In genomic region chr2:224363281-224363680, GRCh38 we compare ENCODE assay signal across 20 cellular contexts. TPM values are rescaled to one million over a fixed set of nuclear protein-coding genes. Genes with fewer than 3 reads are reported as not detected.
DNase-seq lines count a peak whose midpoint lies in the region; ATAC-seq and TF ChIP-seq lines count a peak whose summit lies in the region.
"Had no signal": no experiment of that assay in that cellular context is flagged by ENCODE, and none has a peak within 500 bp of the region (broad histone marks: within the 10 kb centered on the region; RNA-seq: fewer than 3 reads in every experiment).

No MANE protein-coding gene starts in this region.

- H3K9me3 ChIP-seq in Panc1 (ENCODE audit: control insufficient read depth, insufficient read depth, low read depth, low read length), result no peaks in the 10 kb centered on the region
- no peaks in the 10 kb centered on the region for H3K9me3 ChIP-seq in effector memory CD4-positive, alpha-beta T cell (ENCODE audit: control insufficient read depth, low read length)
- H3K9me3 ChIP-seq: HAP-1 had no signal

- DNase-seq in ELR (ENCODE audit: low read depth) (peak; percentile 5), Panc1 (ENCODE audit: low read depth, low spot score) (no peak), epithelial cell of proximal tubule (ENCODE audit: low read depth) (no peak), retinal pigment epithelial cell (ENCODE audit: low read depth) (no peak), KG1 (lab: John Stamatoyannopoulos, UW) (no peak), H4 (ENCODE audit: low spot score) (no peak), activated T-cell treated with anti-CD3 and anti-CD28 coated beads for 4 hours (no peak)
- no peak for DNase-seq in effector memory CD4-positive, alpha-beta T cell
- DNase-seq: DMS79; KBM-7; NCI-H1694 treated with DMSO at 0.1 percent for 48 hours; NCI-H2107; NCI-H510A; NCI-H748 treated with DMSO at 0.1 percent for 48 hours; NK-92 treated with Interleukin-12 subunit alpha and Interleukin-12 subunit beta, amount 100 ng/mL, for 24 hours; SHP77 had no signal

- intact Hi-C loops in Panc1 (cut with micrococcal nuclease; ENCODE audit: unreplicated experiment), result loop anchor here (10.0 kb wide), 1 partner anchor 388 kb away; no protein-coding TSS in a partner anchor

- TF ChIP-seq CTCF in Panc1 (IDR thresholded peaks at IDR 0.05), result peak; percentile 17; the same call in 1 of the 2 replicates
- TF ChIP-seq CTCF in epithelial cell of proximal tubule (conservative IDR thresholded peaks at IDR 0.05; ENCODE audit: low read depth, low read length), result peak; percentile 15
- peak; percentile 4 for TF ChIP-seq CTCF in retinal pigment epithelial cell (conservative IDR thresholded peaks at IDR 0.05; ENCODE audit: low read depth, low read length)

- H3K4me1 ChIP-seq in Panc1 (ENCODE audit: control insufficient read depth, insufficient read depth, low read length), result no peaks in the 10 kb centered on the region
- H3K4me1 ChIP-seq in effector memory CD4-positive, alpha-beta T cell (ENCODE audit: control insufficient read depth, insufficient read depth, low read length, poor library complexity, severe bottlenecking), result no peaks in the 10 kb centered on the region
- H3K4me1 ChIP-seq: HAP-1 had no signal

- ATAC-seq in Panc1, result no peak
- ATAC-seq: HepG2 had no signal

- POLR2A ChIA-PET in Panc1 (lab: Charles Lee), result no interaction called here

- H3K27me3 ChIP-seq in Panc1 (ENCODE audit: control insufficient read depth, insufficient read depth, low read length), result no peaks in the 10 kb centered on the region
- H3K27me3 ChIP-seq in effector memory CD4-positive, alpha-beta T cell (replicated peaks; ENCODE audit: control insufficient read depth, insufficient read depth, low read length, poor library complexity, severe bottlenecking), result no peaks in the 10 kb centered on the region

- no peak overlapping the region for H3K4me3 ChIP-seq in Panc1 (ENCODE audit: low read depth in 2 of 2, low read length in 2 of 2)
- H3K4me3 ChIP-seq in epithelial cell of proximal tubule (ENCODE audit: low read depth, low read length), result no peak overlapping the region
- no peak overlapping the region for H3K4me3 ChIP-seq in retinal pigment epithelial cell (ENCODE audit: low read length)
- no peak overlapping the region for H3K4me3 ChIP-seq in effector memory CD4-positive, alpha-beta T cell (ENCODE audit: insufficient read depth, low read depth, low read length, poor library complexity, severe bottlenecking)
- H3K4me3 ChIP-seq: HAP-1, SK-N-MC had no signal

- BruUV-seq in Panc1 (replicated peaks; lab: Mats Ljungman, UMichigan), result no TSS peak

- H3K36me3 ChIP-seq in Panc1 (ENCODE audit: control insufficient read depth, insufficient read depth, low read length), result no peaks in the 10 kb centered on the region
- no peaks in the 10 kb centered on the region for H3K36me3 ChIP-seq in effector memory CD4-positive, alpha-beta T cell (ENCODE audit: control insufficient read depth, insufficient read depth, low read length)
- H3K36me3 ChIP-seq: HAP-1 had no signal

- in situ Hi-C loops in Panc1 (cut with HindIII; ENCODE audit: low pct_unique_long_range_greater_than_20kb, low sequenced_read_pairs), result no loop called here

- CTCF ChIA-PET in Panc1 (lab: Charles Lee), result no interaction called here

- H3K27ac ChIP-seq in Panc1 (ENCODE audit: low read length), result no peak overlapping the region
- no peak overlapping the region for H3K27ac ChIP-seq in effector memory CD4-positive, alpha-beta T cell (ENCODE audit: insufficient read depth, low read length, poor library complexity, severe bottlenecking)
- H3K27ac ChIP-seq: SK-N-MC had no signal

RNA-seq across cellular contexts. Expression of gene FAM124B, which starts 38.6 kb away (rescaled TPM):
- total RNA-seq in Panc1 (2021; ENCODE audit: unreplicated experiment), result 0.08 TPM
- not detected for polyA plus RNA-seq in Panc1 (2012; ENCODE audit: insufficient read length)
- total RNA-seq in epithelial cell of proximal tubule, result 0.07 TPM in 1 of 2 replicates, not detected in the other
- total RNA-seq in H4 (2014; rRNA removed; shearing (Covaris generic)), result 0.06 TPM in 1 of 2 replicates, not detected in the other
- total RNA-seq: HepG2, RPMI7951 had no signal
- polyA plus RNA-seq: HepG2 had no signal
